ENCODE assay signal across 17 cellular contexts in genomic region chr6:76790881-76791280, GRCh38.
"Had no signal": no experiment of that assay in that cellular context is flagged by ENCODE, and none has a peak within 500 bp of the region (broad histone marks: within the 10 kb centered on the region; RNA-seq: fewer than 3 reads in every experiment).

No MANE protein-coding gene starts in this region.

- H3K4me3 ChIP-seq: coronary artery, gastrocnemius medialis, tibial artery had no signal

- DNase-seq: activated CD4-positive, alpha-beta T cell treated with anti-CD3 and anti-CD28 coated beads for 1 hour; activated CD4-positive, alpha-beta T cell treated with anti-CD3 and anti-CD28 coated beads, Interleukin-2, amount 50 U/mL, for 4 hours; activated gamma-delta T cell; amniotic stem cell; erythroblast; gastrocnemius medialis; head of caudate nucleus; kidney glomerular epithelial cell; mesendoderm; natural killer cell; posterior cingulate gyrus; stimulated activated naive B cell treated with anti-CD40 and anti-IgM and Interleukin-4, amounts not matched to agents 10 μg/mL and 1 μg/mL and 100 μg/mL, for 72 hours; T-helper 2 cell; tibial artery; WERI-Rb-1 had no signal

- H3K27ac ChIP-seq: coronary artery, gastrocnemius medialis, tibial artery, WERI-Rb-1 had no signal

- H3K4me1 ChIP-seq: gastrocnemius medialis, tibial artery had no signal

- H3K9me3 ChIP-seq: gastrocnemius medialis, tibial artery had no signal

- H3K27me3 ChIP-seq: gastrocnemius medialis, tibial artery had no signal

- H3K36me3 Mint-ChIP-seq: stimulated activated naive B cell treated with anti-CD40 and anti-IgM and Interleukin-4, amounts not matched to agents 10 μg/mL and 1 μg/mL and 100 μg/mL, for 72 hours had no signal

- H3K27me3 Mint-ChIP-seq: stimulated activated naive B cell treated with anti-CD40 and anti-IgM and Interleukin-4, amounts not matched to agents 10 μg/mL and 1 μg/mL and 100 μg/mL, for 72 hours had no signal

- H3K4me1 Mint-ChIP-seq: natural killer cell; stimulated activated naive B cell treated with anti-CD40 and anti-IgM and Interleukin-4, amounts not matched to agents 10 μg/mL and 1 μg/mL and 100 μg/mL, for 72 hours had no signal

- ATAC-seq: activated naive CD4-positive, alpha-beta T cell treated with anti-CD3 and anti-CD28 coated beads, Interleukin-2, amount 50 U/mL, for 72 hours; gastrocnemius medialis; natural killer cell; stimulated activated naive B cell treated with anti-CD40 and anti-IgM and Interleukin-4, amounts not matched to agents 10 μg/mL and 1 μg/mL and 100 μg/mL, for 72 hours had no signal

- H3K36me3 ChIP-seq: gastrocnemius medialis, tibial artery, WERI-Rb-1 had no signal

- H3K4me3 Mint-ChIP-seq: natural killer cell; stimulated activated naive B cell treated with anti-CD40 and anti-IgM and Interleukin-4, amounts not matched to agents 10 μg/mL and 1 μg/mL and 100 μg/mL, for 72 hours had no signal

- H3K27ac Mint-ChIP-seq: activated naive CD4-positive, alpha-beta T cell treated with anti-CD3 and anti-CD28 coated beads, Interleukin-2, amount 50 U/mL, for 72 hours; natural killer cell; stimulated activated naive B cell treated with anti-CD40 and anti-IgM and Interleukin-4, amounts not matched to agents 10 μg/mL and 1 μg/mL and 100 μg/mL, for 72 hours had no signal
